Comparison of ENCODE assay signal across 1 cellular context in the genomic region with DNA sequence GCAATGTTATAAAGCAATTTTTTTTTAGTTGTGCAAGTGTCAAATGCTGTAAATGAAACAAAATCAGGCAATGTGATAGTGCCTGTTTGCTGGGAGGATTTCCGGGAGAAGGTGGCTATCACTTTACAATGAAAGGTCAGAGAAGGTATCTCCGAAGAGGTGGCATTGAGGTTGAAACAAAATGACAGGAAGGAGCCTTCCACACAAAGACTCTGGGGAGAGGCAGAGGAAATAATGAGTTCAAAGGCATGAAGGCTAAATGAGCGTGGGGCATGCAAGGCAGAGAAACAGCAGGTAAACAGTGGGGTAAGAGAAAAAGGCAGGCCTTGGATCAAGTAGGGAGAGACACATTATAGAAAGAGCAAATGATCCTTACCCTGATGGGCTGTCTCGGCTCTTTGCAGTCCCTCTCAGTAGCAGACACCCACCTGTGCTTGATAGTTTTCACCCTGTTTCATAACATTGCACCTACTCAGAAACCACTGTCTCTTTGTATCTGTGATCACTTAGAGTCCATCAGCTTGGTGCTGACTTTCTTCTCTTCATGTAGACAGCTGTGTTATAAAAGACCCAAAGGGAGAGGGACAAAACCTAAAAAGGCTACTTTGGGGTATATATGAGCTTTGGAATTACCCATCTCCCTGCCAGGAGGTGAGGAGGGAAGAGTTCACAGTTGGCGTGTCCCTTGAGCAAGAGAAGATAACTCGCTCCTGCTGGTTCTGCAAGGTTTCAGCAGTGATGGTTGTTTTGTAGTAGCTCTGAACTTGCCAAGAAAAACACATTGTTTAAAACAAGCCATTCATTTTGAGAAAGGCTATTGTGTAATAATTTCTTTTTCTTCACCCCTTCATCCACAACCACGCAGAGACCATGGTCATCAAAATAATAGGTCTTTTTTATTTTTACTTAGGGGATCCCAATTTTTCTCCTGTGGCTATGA.
A peak's percentile ranks its signal among the peaks of the same experiment; 100 is the strongest.
TF ChIP-seq lines count a peak whose summit lies in the region.

No MANE protein-coding gene starts in this region.

TF ChIP-seq in IMR-90, 13 proteins besides CTCF, POLR2A, EP300 and RAD21:
- TF ChIP-seq MXI1 (IDR thresholded peaks at IDR 0.05; ENCODE audit: borderline replicate concordance, low read depth, low read length) = no peak
- TF ChIP-seq NFE2L2 (IDR thresholded peaks at IDR 0.05; ENCODE audit: low read depth, low read length) = no peak
- TF ChIP-seq CEBPB (IDR thresholded peaks at IDR 0.05; ENCODE audit: low read depth, low read length) = peak; percentile 26; the same call in 1 of the 2 replicates
